ENCODE assay signal across 8 cellular contexts in the genomic region with DNA sequence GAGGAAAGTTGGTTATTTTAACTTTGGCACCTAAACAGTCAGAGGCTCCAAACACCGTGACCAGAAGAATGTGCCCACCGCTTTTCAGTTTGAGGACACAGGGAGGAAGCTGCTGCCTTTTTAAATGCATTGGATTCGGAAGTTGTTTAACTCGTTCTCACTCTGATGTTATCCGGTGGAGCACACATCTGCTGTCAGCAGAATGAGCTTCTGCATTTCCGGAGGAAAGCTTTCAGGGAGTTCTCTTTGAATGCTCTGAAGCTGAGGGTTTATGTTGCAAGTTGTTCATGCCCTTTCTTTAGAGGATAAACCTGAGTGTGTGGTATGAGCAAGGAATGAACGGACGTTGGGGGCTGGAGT.
A peak's percentile ranks its signal among the peaks of the same experiment; 100 is the strongest.
DNase-seq lines count a peak whose midpoint lies in the region; ATAC-seq and TF ChIP-seq lines count a peak whose summit lies in the region.

No MANE protein-coding gene starts in this region.

- H3K27ac ChIP-seq in A673 (ENCODE audit: low read depth, low read length, poor library complexity, severe bottlenecking) = peak overlapping the region; percentile 70

- H3K4me3 Mint-ChIP-seq in T-helper 2 cell treated with Interferon-gamma antibody and Interleukin-4, amounts not matched to agents 5 μg/mL and 100 μg/mL, for 36 hours = peak overlapping the region; percentile 58

- peaks cover 26% of the 10 kb centered on the region for H3K4me1 ChIP-seq in A673 (ENCODE audit: insufficient read depth, low read length, poor library complexity, severe bottlenecking)

- H3K36me3 ChIP-seq in A673 (ENCODE audit: insufficient read depth, low read length, poor library complexity, severe bottlenecking) = no peaks in the 10 kb centered on the region

- peak overlapping the region; percentile 19 for H3K27ac Mint-ChIP-seq in T-helper 2 cell treated with Interferon-gamma antibody and Interleukin-4, amounts not matched to agents 5 μg/mL and 100 μg/mL, for 36 hours

- no TSS peak for BruUV-seq in A673 (replicated peaks; lab: Mats Ljungman, UMichigan)

- H3K9me3 Mint-ChIP-seq in T-helper 2 cell treated with Interferon-gamma antibody and Interleukin-4, amounts not matched to agents 5 μg/mL and 100 μg/mL, for 36 hours = no peaks in the 10 kb centered on the region

- no peaks in the 10 kb centered on the region for H3K36me3 Mint-ChIP-seq in T-helper 2 cell treated with Interferon-gamma antibody and Interleukin-4, amounts not matched to agents 5 μg/mL and 100 μg/mL, for 36 hours (ENCODE audit: low read depth)

- no peak overlapping the region for H3K4me3 ChIP-seq in A673 (ENCODE audit: low read depth, low read length, poor library complexity, severe bottlenecking)
- H3K4me3 ChIP-seq in foreskin fibroblast (ENCODE audit: low read depth in 1 of 2, low read length in 2 of 2) = peak overlapping the region; percentile 34 to 48

- ATAC-seq in GM19043 (IDR thresholded peaks at IDR 0.05; ENCODE audit: low read depth, unreplicated experiment) (peak; percentile 39), GM19328 (IDR thresholded peaks at IDR 0.05; ENCODE audit: unreplicated experiment) (no peak)

- intact Hi-C loops in A673 (cut with micrococcal nuclease; ENCODE audit: unreplicated experiment) = loop anchor here (10.0 kb wide), 1 partner anchor 223 kb away; no protein-coding TSS in a partner anchor

- TF ChIP-seq CTCF in A673 (conservative IDR thresholded peaks at IDR 0.05; ENCODE audit: low read depth, low read length) (no peak), foreskin fibroblast (IDR thresholded peaks at IDR 0.05; ENCODE audit: low read depth, low read length) (no peak)

- peaks cover 51% of the 10 kb centered on the region for H3K27me3 Mint-ChIP-seq in T-helper 2 cell treated with Interferon-gamma antibody and Interleukin-4, amounts not matched to agents 5 μg/mL and 100 μg/mL, for 36 hours (ENCODE audit: low read depth)

- H3K9me3 ChIP-seq in A673 (ENCODE audit: low read depth, low read length, poor library complexity, severe bottlenecking) = no peaks in the 10 kb centered on the region

- DNase-seq in A673 (ENCODE audit: low spot score) = peak; percentile 76
- peak; percentile 12 for DNase-seq in T-helper 2 cell treated with Interferon-gamma antibody and Interleukin-4, amounts not matched to agents 5 μg/mL and 100 μg/mL, for 36 hours (ENCODE audit: low spot score)
- peak; percentile 42 to 70 for DNase-seq in foreskin fibroblast
- DNase-seq in pulmonary artery endothelial cell (ENCODE audit: low read depth, low spot score) = peak; percentile 32
- no peak for DNase-seq in NCI-H1048 (lab: John Stamatoyannopoulos, UW)
- no peak for DNase-seq in NCI-H2196 (lab: John Stamatoyannopoulos, UW; ENCODE audit: unreplicated experiment)

- peaks cover 30% of the 10 kb centered on the region for H3K4me1 Mint-ChIP-seq in T-helper 2 cell treated with Interferon-gamma antibody and Interleukin-4, amounts not matched to agents 5 μg/mL and 100 μg/mL, for 36 hours (ENCODE audit: low read depth)

- no peaks in the 10 kb centered on the region for H3K27me3 ChIP-seq in A673 (replicated peaks; ENCODE audit: insufficient read depth, low read depth, low read length, poor library complexity)

- POLR2A ChIA-PET in A673 (lab: Charles Lee; ENCODE audit: low non-redundant PET) = no interaction called here

- CTCF ChIA-PET in A673 (lab: Charles Lee) = interaction anchor here (1.2 kb wide), 1 partner anchor 79 kb away, joined by 4 read pairs; no protein-coding TSS in a partner anchor

Comparison
In these comparisons a context has a peak if more than half of its experiments do, and no peak if none do; other contexts are left out.
1. DNase-seq: peak in A673 (single experiment), T-helper 2 cell treated with Interferon-gamma antibody and Interleukin-4, amounts not matched to agents 5 μg/mL and 100 μg/mL, for 36 hours (single experiment), foreskin fibroblast (2 of 2) and pulmonary artery endothelial cell (single experiment); none in NCI-H1048 (single experiment) and NCI-H2196 (single experiment).